In genomic region chr21:44941567-44941966, GRCh38 we compare ENCODE assay signal across 8 cellular contexts. TPM values are rescaled to one million over a fixed set of nuclear protein-coding genes. Genes with fewer than 3 reads are reported as not detected.
A peak's percentile ranks its signal among the peaks of the same experiment; 100 is the strongest.
DNase-seq lines count a peak whose midpoint lies in the region; ATAC-seq and TF ChIP-seq lines count a peak whose summit lies in the region.

No MANE protein-coding gene starts in this region.

- no peak overlapping the region for H3K27ac Mint-ChIP-seq in activated naive CD4-positive, alpha-beta T cell treated with anti-CD3 and anti-CD28 coated beads, Interleukin-2, amount 10 ng/mL, durations not matched to agents 7 days and 5 days
- H3K27ac Mint-ChIP-seq in activated CD8-positive, alpha-beta T cell treated with anti-CD3 and anti-CD28 coated beads, Interleukin-2, amount 10 ng/mL, durations not matched to agents 7 days and 5 days, result peak overlapping the region; percentile 1
- no peak overlapping the region for H3K27ac Mint-ChIP-seq in type B pancreatic cell

- H3K4me3 ChIP-seq in iPS-18c (ENCODE audit: insufficient read depth, low read depth, low read length), result 0 out of 2 replicates have a peak overlapping the region, but pooled peaks have one; percentile 28

- ATAC-seq in activated CD8-positive, alpha-beta T cell treated with anti-CD3 and anti-CD28 coated beads, Interleukin-2, amount 10 ng/mL, durations not matched to agents 7 days and 5 days, result no peak
- ATAC-seq in HG03108 (IDR thresholded peaks at IDR 0.05; ENCODE audit: unreplicated experiment), result no peak

- CTCF ChIA-PET in activated naive CD4-positive, alpha-beta T cell treated with anti-CD3 and anti-CD28 coated beads, Interleukin-2, amount 10 ng/mL, durations not matched to agents 7 days and 5 days (lab: Charles Lee), result interaction anchor here (0.7 to 1.4 kb wide), 5 partner anchors 8 to 197 kb away, joined by 3 to 6 read pairs (median 3); no protein-coding TSS in a partner anchor
- CTCF ChIA-PET in activated CD8-positive, alpha-beta T cell treated with anti-CD3 and anti-CD28 coated beads, Interleukin-2, amount 10 ng/mL, durations not matched to agents 7 days and 5 days (lab: Charles Lee), result interaction anchor here (1.1 to 10.8 kb wide), 7 partner anchors 8 to 195 kb away, joined by 3 to 154 read pairs (median 6); partner anchors contain the start of gene UBE2G2

- no peak for DNase-seq in activated naive CD4-positive, alpha-beta T cell treated with anti-CD3 and anti-CD28 coated beads, Interleukin-2, amount 10 ng/mL, durations not matched to agents 7 days and 5 days
- no peak for DNase-seq in activated naive CD4-positive, alpha-beta T cell treated with Interleukin-2 at 50 U/mL for 16 hours
- DNase-seq in activated CD8-positive, alpha-beta T cell treated with anti-CD3 and anti-CD28 coated beads, Interleukin-2, amount 10 ng/mL, durations not matched to agents 7 days and 5 days, result no peak
- DNase-seq in type B pancreatic cell (ENCODE audit: extremely low spot score, unreplicated experiment) (no peak), NCI-H146 (lab: John Stamatoyannopoulos, UW) (no peak), HuH-7.5 (ENCODE audit: low spot score) (no peak)

- peaks cover 21% of the 10 kb centered on the region for H3K36me3 Mint-ChIP-seq in activated naive CD4-positive, alpha-beta T cell treated with anti-CD3 and anti-CD28 coated beads, Interleukin-2, amount 10 ng/mL, durations not matched to agents 7 days and 5 days
- peaks cover 29% of the 10 kb centered on the region for H3K36me3 Mint-ChIP-seq in activated CD8-positive, alpha-beta T cell treated with anti-CD3 and anti-CD28 coated beads, Interleukin-2, amount 10 ng/mL, durations not matched to agents 7 days and 5 days (ENCODE audit: low read depth)
- no peaks in the 10 kb centered on the region for H3K36me3 Mint-ChIP-seq in type B pancreatic cell

- H3K9me3 ChIP-seq in iPS-18c (ENCODE audit: control insufficient read depth, insufficient read depth, low read length), result no peaks in the 10 kb centered on the region

- no peaks in the 10 kb centered on the region for H3K27me3 Mint-ChIP-seq in activated naive CD4-positive, alpha-beta T cell treated with anti-CD3 and anti-CD28 coated beads, Interleukin-2, amount 10 ng/mL, durations not matched to agents 7 days and 5 days
- no peaks in the 10 kb centered on the region for H3K27me3 Mint-ChIP-seq in activated CD8-positive, alpha-beta T cell treated with anti-CD3 and anti-CD28 coated beads, Interleukin-2, amount 10 ng/mL, durations not matched to agents 7 days and 5 days (ENCODE audit: low read depth)
- no peaks in the 10 kb centered on the region for H3K27me3 Mint-ChIP-seq in type B pancreatic cell

- peak overlapping the region; percentile 74 for H3K4me3 Mint-ChIP-seq in activated naive CD4-positive, alpha-beta T cell treated with anti-CD3 and anti-CD28 coated beads, Interleukin-2, amount 10 ng/mL, durations not matched to agents 7 days and 5 days
- peak overlapping the region; percentile 83 for H3K4me3 Mint-ChIP-seq in activated CD8-positive, alpha-beta T cell treated with anti-CD3 and anti-CD28 coated beads, Interleukin-2, amount 10 ng/mL, durations not matched to agents 7 days and 5 days
- H3K4me3 Mint-ChIP-seq in type B pancreatic cell, result peak overlapping the region; percentile 91

- no peaks in the 10 kb centered on the region for H3K9me3 Mint-ChIP-seq in activated naive CD4-positive, alpha-beta T cell treated with anti-CD3 and anti-CD28 coated beads, Interleukin-2, amount 10 ng/mL, durations not matched to agents 7 days and 5 days
- no peaks in the 10 kb centered on the region for H3K9me3 Mint-ChIP-seq in activated CD8-positive, alpha-beta T cell treated with anti-CD3 and anti-CD28 coated beads, Interleukin-2, amount 10 ng/mL, durations not matched to agents 7 days and 5 days (ENCODE audit: insufficient read depth)
- no peaks in the 10 kb centered on the region for H3K9me3 Mint-ChIP-seq in type B pancreatic cell

- peaks cover 48% of the 10 kb centered on the region for H3K4me1 Mint-ChIP-seq in activated naive CD4-positive, alpha-beta T cell treated with anti-CD3 and anti-CD28 coated beads, Interleukin-2, amount 10 ng/mL, durations not matched to agents 7 days and 5 days
- peaks cover 57% of the 10 kb centered on the region for H3K4me1 Mint-ChIP-seq in activated CD8-positive, alpha-beta T cell treated with anti-CD3 and anti-CD28 coated beads, Interleukin-2, amount 10 ng/mL, durations not matched to agents 7 days and 5 days (ENCODE audit: low read depth)
- H3K4me1 Mint-ChIP-seq in type B pancreatic cell (ENCODE audit: unreplicated experiment), result peaks cover 24% of the 10 kb centered on the region

- TF ChIP-seq CTCF in type B pancreatic cell (conservative IDR thresholded peaks at IDR 0.05), result no peak

- POLR2A ChIA-PET in activated CD8-positive, alpha-beta T cell treated with anti-CD3 and anti-CD28 coated beads, Interleukin-2, amount 10 ng/mL, durations not matched to agents 7 days and 5 days (lab: Charles Lee), result no interaction called here

RNA-seq across cellular contexts. Expression of gene SLX9, which starts 1.7 kb away (rescaled TPM):
- 10 to 100 TPM; 56.6 to 60.4 TPM for total RNA-seq in activated CD8-positive, alpha-beta T cell treated with anti-CD3 and anti-CD28 coated beads, Interleukin-2, amount 10 ng/mL, durations not matched to agents 7 days and 5 days
- total RNA-seq in type B pancreatic cell (ENCODE audit: low replicate concordance), result 25.6 and 33.3 TPM in 2 replicates

RNA-seq across cellular contexts. Expression of gene ITGB2, which starts 20.9 kb away (rescaled TPM):
- total RNA-seq in activated CD8-positive, alpha-beta T cell treated with anti-CD3 and anti-CD28 coated beads, Interleukin-2, amount 10 ng/mL, durations not matched to agents 7 days and 5 days, result 100 to 1,000 TPM; 503 to 530 TPM
- 0.36 and 0.80 TPM in 2 replicates for total RNA-seq in type B pancreatic cell (ENCODE audit: low replicate concordance)

Comparison
In these comparisons a context has a peak if more than half of its experiments do, and no peak if none do; other contexts are left out.
1. RNA of gene ITGB2, which starts 20.9 kb away (total RNA-seq): 503 to 530 TPM in activated CD8-positive, alpha-beta T cell treated with anti-CD3 and anti-CD28 coated beads, Interleukin-2, amount 10 ng/mL, durations not matched to agents 7 days and 5 days; 0.36 to 0.80 TPM in type B pancreatic cell; every median in the first group is over 100 times any median in the second.
2. Peak in every context shown above with its lines, with median percentiles within 50 percentile points of each other: H3K4me3 Mint-ChIP-seq.